In genomic region chr4:185304944-185305690, GRCh38 we compare ENCODE assay signal across 9 cellular contexts.
DNase-seq lines count a peak whose midpoint lies in the region; ATAC-seq and TF ChIP-seq lines count a peak whose summit lies in the region.
"Had no signal": no experiment of that assay in that cellular context is flagged by ENCODE, and none has a peak within 500 bp of the region (broad histone marks: within the 10 kb centered on the region; RNA-seq: fewer than 3 reads in every experiment).

No MANE protein-coding gene starts in this region.

- no peaks in the 10 kb centered on the region for H3K27me3 ChIP-seq in CD4-positive, alpha-beta memory T cell (ENCODE audit: insufficient read depth, low read length)
- no peaks in the 10 kb centered on the region for H3K27me3 ChIP-seq in SJSA1 (replicated peaks)

- TF ChIP-seq CTCF in epithelial cell of proximal tubule (conservative IDR thresholded peaks at IDR 0.05; ENCODE audit: low read depth, low read length) (peak; percentile 43), osteocyte (IDR thresholded peaks at IDR 0.05) (peak; percentile 60)

- no peaks in the 10 kb centered on the region for H3K36me3 ChIP-seq in CD4-positive, alpha-beta memory T cell (ENCODE audit: insufficient read depth, low read length)
- H3K36me3 ChIP-seq in SJSA1: no peaks in the 10 kb centered on the region

- no peaks in the 10 kb centered on the region for H3K9me3 Mint-ChIP-seq in CD4-positive, alpha-beta memory T cell
- H3K9me3 Mint-ChIP-seq in osteocyte (ENCODE audit: unreplicated experiment): no peaks in the 10 kb centered on the region

- H3K36me3 Mint-ChIP-seq in CD4-positive, alpha-beta memory T cell: peaks cover 13 to 22% of the 10 kb centered on the region in 2 donors
- peaks cover 28% of the 10 kb centered on the region for H3K36me3 Mint-ChIP-seq in osteocyte (ENCODE audit: unreplicated experiment)

- H3K9me3 ChIP-seq in CD4-positive, alpha-beta memory T cell (ENCODE audit: control insufficient read depth in 1 of 2, low read length in 2 of 2): no peaks in the 10 kb centered on the region
- no peaks in the 10 kb centered on the region for H3K9me3 ChIP-seq in SJSA1 (replicated peaks)

- intact Hi-C loops in CD4-positive, alpha-beta memory T cell (cut with micrococcal nuclease): loop anchor here (1.0 kb wide), 4 partner anchors 122 to 300 kb away; no protein-coding TSS in a partner anchor

- no peak overlapping the region for H3K4me3 ChIP-seq in CD4-positive, alpha-beta memory T cell (ENCODE audit: low read length in 2 of 2)
- H3K4me3 ChIP-seq in SJSA1 (no peak overlapping the region), epithelial cell of proximal tubule (ENCODE audit: low read depth, low read length) (no peak overlapping the region)
- H3K4me3 ChIP-seq: skin epidermis had no signal

- POLR2A ChIA-PET in CD4-positive, alpha-beta memory T cell (lab: Charles Lee; ENCODE audit: partially characterized antibody): interaction anchor here (1.1 kb wide), 1 partner anchor 95 kb away, joined by 3 read pairs; the partner anchor contains the start of gene SNX25

- H3K27ac Mint-ChIP-seq in CD4-positive, alpha-beta memory T cell: peak overlapping the region in 2 of 7 donors; percentile 67 to 71
- H3K27ac Mint-ChIP-seq in osteocyte (ENCODE audit: unreplicated experiment): peak overlapping the region; percentile 82

- no peak overlapping the region for H3K4me3 Mint-ChIP-seq in CD4-positive, alpha-beta memory T cell
- no peak overlapping the region for H3K4me3 Mint-ChIP-seq in osteocyte (ENCODE audit: unreplicated experiment)

- no peaks in the 10 kb centered on the region for H3K27me3 Mint-ChIP-seq in CD4-positive, alpha-beta memory T cell
- no peaks in the 10 kb centered on the region for H3K27me3 Mint-ChIP-seq in osteocyte (ENCODE audit: unreplicated experiment)

- CTCF ChIA-PET in CD4-positive, alpha-beta memory T cell (lab: Charles Lee; ENCODE audit: partially characterized antibody): interaction anchor here (1.3 to 2.3 kb wide), 4 partner anchors 13 to 265 kb away, joined by 3 to 7 read pairs (median 3); no protein-coding TSS in a partner anchor

- peaks cover 0 to 5% (median 1%) of the 10 kb centered on the region in 4 donors for H3K4me1 Mint-ChIP-seq in CD4-positive, alpha-beta memory T cell
- peaks cover 31% of the 10 kb centered on the region for H3K4me1 Mint-ChIP-seq in osteocyte (ENCODE audit: unreplicated experiment)

- DNase-seq in CD4-positive, alpha-beta memory T cell: peak; percentile 14 to 51 (median 24)
- DNase-seq in SJSA1 (ENCODE audit: low read depth in 1 of 2, low spot score in 2 of 2) (peak; percentile 38 to 48), epithelial cell of proximal tubule (ENCODE audit: low read depth) (no peak), osteocyte (ENCODE audit: extremely low spot score, unreplicated experiment) (no peak), SHP77 treated with DMSO at 0.1 percent for 48 hours (lab: John Stamatoyannopoulos, UW) (no peak)

- no peak overlapping the region for H3K27ac ChIP-seq in CD4-positive, alpha-beta memory T cell (ENCODE audit: low read depth, low read length)
- H3K27ac ChIP-seq in SJSA1: peak overlapping the region; percentile 91

- no peaks in the 10 kb centered on the region for H3K4me1 ChIP-seq in CD4-positive, alpha-beta memory T cell (ENCODE audit: insufficient read depth, low read length)
- H3K4me1 ChIP-seq in SJSA1 (replicated peaks): peaks cover 22% of the 10 kb centered on the region

- ATAC-seq in GM19025 (IDR thresholded peaks at IDR 0.05; ENCODE audit: low read depth, unreplicated experiment) (peak; percentile 25), HG03103 (IDR thresholded peaks at IDR 0.05; ENCODE audit: low read depth, unreplicated experiment) (peak; percentile 39), GM19035 (IDR thresholded peaks at IDR 0.05; ENCODE audit: unreplicated experiment) (no peak)

Comparison
In these comparisons a context has a peak if more than half of its experiments do, and no peak if none do; other contexts are left out.
1. DNase-seq: peak in CD4-positive, alpha-beta memory T cell (5 of 5) and SJSA1 (2 of 2); none in epithelial cell of proximal tubule (single experiment), osteocyte (single experiment) and SHP77 treated with DMSO at 0.1 percent for 48 hours (single experiment).